In the genomic region with DNA sequence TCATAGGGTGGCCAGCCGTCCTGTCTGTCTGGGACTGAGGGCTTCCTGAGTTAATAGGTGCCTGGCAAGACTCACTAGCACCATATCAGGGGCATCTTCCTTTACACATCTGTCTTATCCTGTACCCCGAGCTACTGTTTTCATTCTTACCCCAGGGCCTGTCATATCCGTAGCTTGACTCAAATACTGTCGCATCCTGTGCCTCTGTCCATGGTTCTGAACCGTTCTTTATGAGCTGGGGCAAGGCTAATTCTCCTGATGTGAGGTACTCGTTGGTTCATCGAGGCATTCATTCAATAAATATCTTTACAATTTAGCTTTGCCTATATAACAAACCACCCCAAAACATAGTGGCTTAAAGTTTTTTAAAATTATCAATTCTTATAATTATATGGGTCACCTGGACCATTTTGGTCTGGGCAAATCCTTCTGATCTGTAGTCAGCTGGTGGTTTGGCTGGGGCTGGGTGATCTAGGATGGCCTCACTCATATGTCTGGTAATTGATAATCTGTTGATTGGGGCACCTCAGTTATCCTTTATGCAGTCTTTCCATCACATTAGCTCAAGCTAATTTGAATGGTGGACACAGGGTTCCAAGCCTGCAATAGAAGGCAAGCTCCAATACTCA, we compare ENCODE assay signal across 8 cellular contexts.
DNase-seq lines count a peak whose midpoint lies in the region; ATAC-seq and TF ChIP-seq lines count a peak whose summit lies in the region.

No MANE protein-coding gene starts in this region.

- no peak for TF ChIP-seq POLR2A in NB4 (IDR thresholded peaks at IDR 0.05; ENCODE audit: extremely low read depth, insufficient read length)

- no peak overlapping the region for H3K4me3 Mint-ChIP-seq in activated T-helper 2 cell treated with anti-CD3 and anti-CD28 coated beads, Interferon-gamma antibody, Interleukin-2, Interleukin-4, amounts not matched to agents 10 μg/mL and 5 μg/mL and 100 μg/mL, durations not matched to agents 14 hours and 24 hours and 36 hours (ENCODE audit: low read depth)
- no peak overlapping the region for H3K4me3 Mint-ChIP-seq in stimulated activated naive CD8-positive, alpha-beta T cell treated with anti-CD3 and anti-CD28 coated beads, Interleukin-15, amount 100 ng/mL, for 72 hours

- DNase-seq in COLO829 (ENCODE audit: low spot score) (peak; percentile 3), NB4 (ENCODE audit: low read depth) (peak; percentile 65), left kidney (ENCODE audit: low read depth, low spot score) (peak; percentile 93), NCI-H1436 (lab: John Stamatoyannopoulos, UW) (no peak), NCI-H187 treated with DMSO at 0.1 percent for 48 hours (lab: John Stamatoyannopoulos, UW) (no peak)
- peak; percentile 37 for DNase-seq in activated T-helper 2 cell treated with anti-CD3 and anti-CD28 coated beads, Interferon-gamma antibody, Interleukin-2, Interleukin-4, amounts not matched to agents 10 μg/mL and 5 μg/mL and 100 μg/mL, durations not matched to agents 14 hours and 24 hours and 36 hours (ENCODE audit: low spot score)
- DNase-seq in stimulated activated naive CD8-positive, alpha-beta T cell treated with anti-CD3 and anti-CD28 coated beads, Interleukin-15, amount 100 ng/mL, for 72 hours = peak; percentile 44 to 50

- ATAC-seq in stimulated activated naive CD8-positive, alpha-beta T cell treated with anti-CD3 and anti-CD28 coated beads, Interleukin-15, amount 100 ng/mL, for 72 hours = peak; percentile 88
- ATAC-seq in GM21515 (IDR thresholded peaks at IDR 0.05; ENCODE audit: unreplicated experiment) = no peak

- H3K9me3 Mint-ChIP-seq in activated T-helper 2 cell treated with anti-CD3 and anti-CD28 coated beads, Interferon-gamma antibody, Interleukin-2, Interleukin-4, amounts not matched to agents 10 μg/mL and 5 μg/mL and 100 μg/mL, durations not matched to agents 14 hours and 24 hours and 36 hours = no peaks in the 10 kb centered on the region
- peaks cover 0 to 6% of the 10 kb centered on the region in 2 donors for H3K9me3 Mint-ChIP-seq in stimulated activated naive CD8-positive, alpha-beta T cell treated with anti-CD3 and anti-CD28 coated beads, Interleukin-15, amount 100 ng/mL, for 72 hours

- no peaks in the 10 kb centered on the region for H3K36me3 Mint-ChIP-seq in activated T-helper 2 cell treated with anti-CD3 and anti-CD28 coated beads, Interferon-gamma antibody, Interleukin-2, Interleukin-4, amounts not matched to agents 10 μg/mL and 5 μg/mL and 100 μg/mL, durations not matched to agents 14 hours and 24 hours and 36 hours (ENCODE audit: low read depth)

- no peak overlapping the region for H3K4me3 ChIP-seq in NB4 (ENCODE audit: low read depth, low read length)

- intact Hi-C loops in activated T-helper 2 cell treated with anti-CD3 and anti-CD28 coated beads, Interferon-gamma antibody, Interleukin-2, Interleukin-4, amounts not matched to agents 10 μg/mL and 5 μg/mL and 100 μg/mL, durations not matched to agents 14 hours and 24 hours and 36 hours (cut with micrococcal nuclease) = loop anchor here (10.0 kb wide), 1 partner anchor 252 kb away; no protein-coding TSS in a partner anchor

- TF ChIP-seq CTCF in NB4 (IDR thresholded peaks at IDR 0.05; ENCODE audit: low read depth, low read length) = no peak

- H3K27me3 Mint-ChIP-seq in activated T-helper 2 cell treated with anti-CD3 and anti-CD28 coated beads, Interferon-gamma antibody, Interleukin-2, Interleukin-4, amounts not matched to agents 10 μg/mL and 5 μg/mL and 100 μg/mL, durations not matched to agents 14 hours and 24 hours and 36 hours (ENCODE audit: low read depth) = peaks cover 16% of the 10 kb centered on the region
- peaks cover 51% of the 10 kb centered on the region for H3K27me3 Mint-ChIP-seq in stimulated activated naive CD8-positive, alpha-beta T cell treated with anti-CD3 and anti-CD28 coated beads, Interleukin-15, amount 100 ng/mL, for 72 hours

- no peaks in the 10 kb centered on the region for H3K4me1 Mint-ChIP-seq in activated T-helper 2 cell treated with anti-CD3 and anti-CD28 coated beads, Interferon-gamma antibody, Interleukin-2, Interleukin-4, amounts not matched to agents 10 μg/mL and 5 μg/mL and 100 μg/mL, durations not matched to agents 14 hours and 24 hours and 36 hours (ENCODE audit: low read depth)
- H3K4me1 Mint-ChIP-seq in stimulated activated naive CD8-positive, alpha-beta T cell treated with anti-CD3 and anti-CD28 coated beads, Interleukin-15, amount 100 ng/mL, for 72 hours = peaks cover 7% of the 10 kb centered on the region

- no peak overlapping the region for H3K27ac Mint-ChIP-seq in activated T-helper 2 cell treated with anti-CD3 and anti-CD28 coated beads, Interferon-gamma antibody, Interleukin-2, Interleukin-4, amounts not matched to agents 10 μg/mL and 5 μg/mL and 100 μg/mL, durations not matched to agents 14 hours and 24 hours and 36 hours
- no peak overlapping the region for H3K27ac Mint-ChIP-seq in stimulated activated naive CD8-positive, alpha-beta T cell treated with anti-CD3 and anti-CD28 coated beads, Interleukin-15, amount 100 ng/mL, for 72 hours

Comparison
In these comparisons a context has a peak if more than half of its experiments do, and no peak if none do; other contexts are left out.
1. DNase-seq: peak in COLO829 (single experiment), NB4 (single experiment), activated T-helper 2 cell treated with anti-CD3 and anti-CD28 coated beads, Interferon-gamma antibody, Interleukin-2, Interleukin-4, amounts not matched to agents 10 μg/mL and 5 μg/mL and 100 μg/mL, durations not matched to agents 14 hours and 24 hours and 36 hours (single experiment), left kidney (single experiment) and stimulated activated naive CD8-positive, alpha-beta T cell treated with anti-CD3 and anti-CD28 coated beads, Interleukin-15, amount 100 ng/mL, for 72 hours (2 of 2); none in NCI-H1436 (single experiment) and NCI-H187 treated with DMSO at 0.1 percent for 48 hours (single experiment).